ENCODE assay signal across 11 cellular contexts in genomic region chr11:1780700-1781592, GRCh38. TPM values are rescaled to one million over a fixed set of nuclear protein-coding genes. Genes with fewer than 3 reads are reported as not detected.
A peak's percentile ranks its signal among the peaks of the same experiment; 100 is the strongest.
DNase-seq lines count a peak whose midpoint lies in the region; ATAC-seq lines count a peak whose summit lies in the region.
"Had no signal": no experiment of that assay in that cellular context is flagged by ENCODE, and none has a peak within 500 bp of the region (broad histone marks: within the 10 kb centered on the region; RNA-seq: fewer than 3 reads in every experiment).

No MANE protein-coding gene starts in this region.

- ATAC-seq in sciatic nerve: peak; percentile 67

- DNase-seq in KBM-7 (peak; percentile 64), SKM-1 (lab: John Stamatoyannopoulos, UW; ENCODE audit: unreplicated experiment) (peak; percentile 67), islet precursor cell (peak; percentile 51), sciatic nerve (ENCODE audit: low spot score) (peak; percentile 77), DMS153 (lab: John Stamatoyannopoulos, UW) (no peak), NCI-H187 (lab: John Stamatoyannopoulos, UW) (no peak)
- no peak for DNase-seq in stimulated activated CD4-positive, alpha-beta T cell treated with anti-CD3 and anti-CD28 coated beads, Interleukin-4, amount 100 ng/mL, for 4 hours
- DNase-seq: DND-41, MM.1S had no signal

- intact Hi-C loops in sciatic nerve (cut with DNase I): no loop called here

- in situ Hi-C loops in KBM-7 (cut with MboI; ENCODE audit: low pct_unique_long_range_greater_than_20kb, low sequenced_read_pairs): no loop called here

RNA-seq across cellular contexts. Expression of gene CTSD, which starts 17.2 kb away (rescaled TPM):
- 554 TPM for total RNA-seq in sciatic nerve

RNA-seq across cellular contexts. Expression of gene IFITM10, which starts 30.6 kb away (rescaled TPM):
- total RNA-seq in sciatic nerve: 3.4 TPM

RNA-seq across cellular contexts. Expression of gene SYT8, which starts 53.8 kb away (rescaled TPM):
- total RNA-seq in sciatic nerve: 1.1 TPM
- total RNA-seq: subcutaneous adipose tissue; T-helper 2 cell treated with Interferon-gamma antibody and Interleukin-4, amounts not matched to agents 100 ng/mL and 5 ng/mL, for 36 hours had no signal

RNA-seq across cellular contexts. Expression of gene TNNI2, which starts 57.8 kb away (rescaled TPM):
- total RNA-seq in sciatic nerve: not detected

Comparison
In these comparisons a context has a peak if more than half of its experiments do, and no peak if none do; other contexts are left out.
1. DNase-seq: peak in KBM-7 (single experiment), SKM-1 (single experiment), islet precursor cell (single experiment) and sciatic nerve (single experiment); none in DMS153 (single experiment), NCI-H187 (0 of 2) and stimulated activated CD4-positive, alpha-beta T cell treated with anti-CD3 and anti-CD28 coated beads, Interleukin-4, amount 100 ng/mL, for 4 hours (0 of 2).